In genomic region chr3:56467108-56467507, GRCh38 we compare ENCODE assay signal across 8 cellular contexts. TPM values are rescaled to one million over a fixed set of nuclear protein-coding genes. Genes with fewer than 3 reads are reported as not detected.
DNase-seq lines count a peak whose midpoint lies in the region; ATAC-seq and TF ChIP-seq lines count a peak whose summit lies in the region.

No MANE protein-coding gene starts in this region.

- peak; percentile 69 for DNase-seq in activated CD4-positive, alpha-beta T cell treated with anti-CD3 and anti-CD28 coated beads, Interleukin-2, amount 10 ng/mL, durations not matched to agents 24 days and 14 days
- DNase-seq in activated CD4-positive, alpha-beta T cell treated with anti-CD3 and anti-CD28 coated beads, Interleukin-2, amount 50 U/mL, for 1 hour: no peak
- DNase-seq in NCI-H1930 (lab: John Stamatoyannopoulos, UW): peak; percentile 76 to 87
- DNase-seq in activated CD8-positive, alpha-beta memory T cell treated with anti-CD3 and anti-CD28 coated beads, Interleukin-2, amount 50 U/mL, for 48 hours: peak; percentile 53
- peak; percentile 19 for DNase-seq in fibroblast of the aortic adventitia (ENCODE audit: low read depth)
- DNase-seq in naive thymus-derived CD4-positive, alpha-beta T cell: peak in 6 of 9 donors; percentile 5 to 39 (median 9)
- no peak for DNase-seq in thoracic aorta (ENCODE audit: low spot score)

- H3K4me3 Mint-ChIP-seq in activated CD4-positive, alpha-beta T cell treated with anti-CD3 and anti-CD28 coated beads, Interleukin-2, amount 10 ng/mL, durations not matched to agents 24 days and 14 days: peak overlapping the region; percentile 54
- H3K4me3 Mint-ChIP-seq in naive thymus-derived CD4-positive, alpha-beta T cell: peak overlapping the region; percentile 58 to 77 (median 67)

- intact Hi-C loops in activated CD4-positive, alpha-beta T cell treated with anti-CD3 and anti-CD28 coated beads, Interleukin-2, amount 10 ng/mL, durations not matched to agents 24 days and 14 days (cut with micrococcal nuclease): no loop called here
- intact Hi-C loops in naive thymus-derived CD4-positive, alpha-beta T cell (cut with micrococcal nuclease): no loop called here

- H3K4me3 ChIP-seq in fibroblast of the aortic adventitia (ENCODE audit: low read depth, low read length) (no peak overlapping the region), thoracic aorta (peak overlapping the region; percentile 66)
- H3K4me3 ChIP-seq in naive thymus-derived CD4-positive, alpha-beta T cell (ENCODE audit: low read length): no peak overlapping the region

- POLR2A ChIA-PET in naive thymus-derived CD4-positive, alpha-beta T cell (lab: Charles Lee): no interaction called here

- H3K4me1 ChIP-seq in naive thymus-derived CD4-positive, alpha-beta T cell (ENCODE audit: control insufficient read depth in 2 of 2, insufficient read depth in 2 of 2, low read length in 2 of 2): no peaks in the 10 kb centered on the region
- peaks cover 6 to 12% of the 10 kb centered on the region in 2 donors for H3K4me1 ChIP-seq in thoracic aorta (ENCODE audit: control insufficient read depth in 1 of 2, low read depth in 2 of 2)

- no peak for TF ChIP-seq CTCF in fibroblast of the aortic adventitia (IDR thresholded peaks at IDR 0.05; ENCODE audit: insufficient read depth, low read length)
- TF ChIP-seq CTCF in thoracic aorta (IDR thresholded peaks at IDR 0.05): no peak

- no peak overlapping the region for H3K27ac Mint-ChIP-seq in activated CD4-positive, alpha-beta T cell treated with anti-CD3 and anti-CD28 coated beads, Interleukin-2, amount 10 ng/mL, durations not matched to agents 24 days and 14 days
- H3K27ac Mint-ChIP-seq in naive thymus-derived CD4-positive, alpha-beta T cell: no peak overlapping the region

- no peaks in the 10 kb centered on the region for H3K36me3 ChIP-seq in naive thymus-derived CD4-positive, alpha-beta T cell (ENCODE audit: control insufficient read depth in 2 of 3, insufficient read depth in 3 of 3, low read length in 3 of 3)
- H3K36me3 ChIP-seq in thoracic aorta: no peaks in the 10 kb centered on the region

- H3K27me3 Mint-ChIP-seq in activated CD4-positive, alpha-beta T cell treated with anti-CD3 and anti-CD28 coated beads, Interleukin-2, amount 10 ng/mL, durations not matched to agents 24 days and 14 days: peaks cover 57% of the 10 kb centered on the region
- H3K27me3 Mint-ChIP-seq in naive thymus-derived CD4-positive, alpha-beta T cell: peaks cover 59 to 83% (median 81%) of the 10 kb centered on the region in 5 donors

- no peaks in the 10 kb centered on the region for H3K9me3 ChIP-seq in naive thymus-derived CD4-positive, alpha-beta T cell (ENCODE audit: control insufficient read depth in 2 of 3, low read length in 3 of 3)
- H3K9me3 ChIP-seq in thoracic aorta: no peaks in the 10 kb centered on the region

- peaks cover 0 to 14% of the 10 kb centered on the region in 2 donors for H3K27me3 ChIP-seq in naive thymus-derived CD4-positive, alpha-beta T cell (ENCODE audit: control insufficient read depth in 2 of 2, insufficient read depth in 2 of 2, low read length in 2 of 2)
- no peaks in the 10 kb centered on the region for H3K27me3 ChIP-seq in thoracic aorta (replicated peaks; ENCODE audit: insufficient read depth)

- H3K9me3 Mint-ChIP-seq in activated CD4-positive, alpha-beta T cell treated with anti-CD3 and anti-CD28 coated beads, Interleukin-2, amount 10 ng/mL, durations not matched to agents 24 days and 14 days: peaks cover 4% of the 10 kb centered on the region
- peaks cover 0 to 30% (median 1%) of the 10 kb centered on the region in 11 donors for H3K9me3 Mint-ChIP-seq in naive thymus-derived CD4-positive, alpha-beta T cell

- ATAC-seq in naive thymus-derived CD4-positive, alpha-beta T cell: no peak
- ATAC-seq in thoracic aorta (ENCODE audit: insufficient number of reproducible peaks, low FRiP score, low read depth): no peak
- no peak for ATAC-seq in HG03175 (IDR thresholded peaks at IDR 0.05; ENCODE audit: unreplicated experiment)

- no peak overlapping the region for H3K27ac ChIP-seq in naive thymus-derived CD4-positive, alpha-beta T cell (ENCODE audit: low read depth, low read length)
- H3K27ac ChIP-seq in thoracic aorta: no peak overlapping the region

- no peaks in the 10 kb centered on the region for H3K36me3 Mint-ChIP-seq in activated CD4-positive, alpha-beta T cell treated with anti-CD3 and anti-CD28 coated beads, Interleukin-2, amount 10 ng/mL, durations not matched to agents 24 days and 14 days (ENCODE audit: low read depth)
- H3K36me3 Mint-ChIP-seq in naive thymus-derived CD4-positive, alpha-beta T cell: peaks cover 0 to 9% (median 0%) of the 10 kb centered on the region in 5 donors

- peaks cover 3% of the 10 kb centered on the region for H3K4me1 Mint-ChIP-seq in activated CD4-positive, alpha-beta T cell treated with anti-CD3 and anti-CD28 coated beads, Interleukin-2, amount 10 ng/mL, durations not matched to agents 24 days and 14 days
- H3K4me1 Mint-ChIP-seq in naive thymus-derived CD4-positive, alpha-beta T cell: peaks cover 0 to 19% (median 12%) of the 10 kb centered on the region in 7 donors

- CTCF ChIA-PET in naive thymus-derived CD4-positive, alpha-beta T cell (lab: Charles Lee): no interaction called here

RNA-seq across cellular contexts. Expression of gene ERC2, which starts 1.2 kb away (rescaled TPM):
- 0.19 TPM in 1 of 2 replicates, not detected in the other for total RNA-seq in activated CD4-positive, alpha-beta T cell treated with anti-CD3 and anti-CD28 coated beads, Interleukin-2, amount 10 ng/mL, durations not matched to agents 24 days and 14 days
- total RNA-seq in fibroblast of the aortic adventitia (ENCODE audit: low replicate concordance) (0.09 TPM in 1 of 2 replicates, not detected in the other), thoracic aorta (1 to 10 TPM in 1 of 2 donors, not detected in 1; 1.2 TPM)
- not detected for total RNA-seq in naive thymus-derived CD4-positive, alpha-beta T cell
- not detected for polyA plus RNA-seq in naive thymus-derived CD4-positive, alpha-beta T cell

Comparison
In these comparisons a context has a peak if more than half of its experiments do, and no peak if none do; other contexts are left out.
1. DNase-seq: peak in activated CD4-positive, alpha-beta T cell treated with anti-CD3 and anti-CD28 coated beads, Interleukin-2, amount 10 ng/mL, durations not matched to agents 24 days and 14 days (single experiment), NCI-H1930 (2 of 2), activated CD8-positive, alpha-beta memory T cell treated with anti-CD3 and anti-CD28 coated beads, Interleukin-2, amount 50 U/mL, for 48 hours (single experiment), fibroblast of the aortic adventitia (single experiment) and naive thymus-derived CD4-positive, alpha-beta T cell (6 of 9); none in activated CD4-positive, alpha-beta T cell treated with anti-CD3 and anti-CD28 coated beads, Interleukin-2, amount 50 U/mL, for 1 hour (single experiment) and thoracic aorta (single experiment).